1 cellular context compared by ENCODE assay signal in the genomic region with DNA sequence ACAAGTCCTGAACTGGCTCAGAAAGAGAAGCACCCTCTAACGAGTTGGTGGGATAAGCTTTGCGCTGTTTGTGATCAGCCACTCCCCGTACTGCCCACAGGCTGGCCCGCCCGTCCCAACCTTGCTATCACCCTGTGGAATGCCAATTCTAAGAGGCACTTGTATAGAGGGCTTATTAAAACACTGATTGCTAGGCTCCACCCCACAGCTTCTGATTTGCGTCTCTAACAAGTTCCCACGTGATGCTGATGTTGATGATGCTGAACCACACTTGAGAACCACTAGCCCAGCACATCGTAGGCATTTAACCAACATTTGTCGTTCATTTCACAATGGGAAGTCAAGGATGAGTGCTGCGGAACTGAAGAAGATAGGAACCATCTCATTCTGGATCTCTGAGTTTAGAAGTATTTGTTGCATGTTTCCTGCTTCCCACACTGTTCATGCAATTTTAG.
TF ChIP-seq lines count a peak whose summit lies in the region.

No MANE protein-coding gene starts in this region.

TF ChIP-seq in IMR-90, 13 proteins besides CTCF, POLR2A, EP300 and RAD21:
- TF ChIP-seq, protein P1, sequence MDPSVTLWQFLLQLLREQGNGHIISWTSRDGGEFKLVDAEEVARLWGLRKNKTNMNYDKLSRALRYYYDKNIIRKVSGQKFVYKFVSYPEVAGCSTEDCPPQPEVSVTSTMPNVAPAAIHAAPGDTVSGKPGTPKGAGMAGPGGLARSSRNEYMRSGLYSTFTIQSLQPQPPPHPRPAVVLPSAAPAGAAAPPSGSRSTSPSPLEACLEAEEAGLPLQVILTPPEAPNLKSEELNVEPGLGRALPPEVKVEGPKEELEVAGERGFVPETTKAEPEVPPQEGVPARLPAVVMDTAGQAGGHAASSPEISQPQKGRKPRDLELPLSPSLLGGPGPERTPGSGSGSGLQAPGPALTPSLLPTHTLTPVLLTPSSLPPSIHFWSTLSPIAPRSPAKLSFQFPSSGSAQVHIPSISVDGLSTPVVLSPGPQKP (IDR thresholded peaks at IDR 0.05; ENCODE audit: borderline replicate concordance, low read depth, low read length), result no peak
- TF ChIP-seq BHLHE40 (IDR thresholded peaks at IDR 0.05; ENCODE audit: low read depth, low read length) (no peak), CEBPB (IDR thresholded peaks at IDR 0.05; ENCODE audit: low read depth, low read length) (no peak), MAZ (IDR thresholded peaks at IDR 0.05; ENCODE audit: borderline replicate concordance, low read depth, low read length) (no peak)
TF ChIP-seq in IMR-90: peak in this region for 0.
